ENCODE assay signal across 23 cellular contexts in the genomic region with DNA sequence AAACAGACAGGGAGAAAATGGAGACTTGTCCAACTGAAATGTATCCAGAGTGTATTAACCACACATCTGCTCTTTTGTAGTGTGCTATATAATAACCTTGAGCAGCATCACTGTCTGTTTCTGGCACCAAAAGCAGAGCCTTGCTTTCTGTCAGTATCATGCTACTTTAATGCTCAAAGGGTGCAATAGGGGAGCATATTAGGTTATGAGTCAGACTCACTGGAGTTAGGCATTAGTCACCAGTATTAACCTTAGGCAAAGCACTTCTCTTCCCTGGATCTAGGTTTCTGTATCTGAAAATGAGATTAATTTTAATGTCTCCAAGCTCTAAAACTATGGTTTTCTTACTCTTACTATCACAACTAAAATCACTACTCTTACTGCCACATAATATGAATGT.
A peak's percentile ranks its signal among the peaks of the same experiment; 100 is the strongest.
DNase-seq lines count a peak whose midpoint lies in the region.
"Had no signal": no experiment of that assay in that cellular context is flagged by ENCODE, and none has a peak within 500 bp of the region (broad histone marks: within the 10 kb centered on the region; RNA-seq: fewer than 3 reads in every experiment).

No MANE protein-coding gene starts in this region.

- H3K27me3 ChIP-seq in Karpas-422 (ENCODE audit: low read length) = no peaks in the 10 kb centered on the region
- H3K27me3 ChIP-seq: gastroesophageal sphincter, neural progenitor cell, stomach, transverse colon had no signal

- no peaks in the 10 kb centered on the region for H3K36me3 ChIP-seq in Karpas-422 (ENCODE audit: insufficient read depth, low read length)
- H3K36me3 ChIP-seq: gastroesophageal sphincter, neural progenitor cell, stomach, transverse colon had no signal

- no peaks in the 10 kb centered on the region for H3K36me3 Mint-ChIP-seq in activated T-cell treated with anti-CD3 and anti-CD28 coated beads, Interleukin-2, amount 50 U/mL, for 24 hours (ENCODE audit: low read depth)
- H3K36me3 Mint-ChIP-seq: activated naive CD4-positive, alpha-beta T cell treated with anti-CD3 and anti-CD28 coated beads, Interleukin-2, amount 50 U/mL, for 24 hours; neural progenitor cell had no signal

- H3K27ac Mint-ChIP-seq in activated T-cell treated with anti-CD3 and anti-CD28 coated beads, Interleukin-2, amount 50 U/mL, for 24 hours = no peak overlapping the region
- H3K27ac Mint-ChIP-seq: activated naive CD4-positive, alpha-beta T cell treated with anti-CD3 and anti-CD28 coated beads, Interleukin-2, amount 50 U/mL, for 24 hours; activated T-helper 1 cell treated with anti-CD3 and anti-CD28 coated beads, Interleukin-12 subunit alpha, Interleukin-12 subunit beta, Interleukin-2, Interleukin-4 antibody, amounts not matched to agents 30 ng/mL and 10 ng/mL and 1 ng/mL, durations not matched to agents 14 hours and 24 hours and 36 hours; CD4-positive, alpha-beta T cell; neural progenitor cell; progenitor cell of endocrine pancreas had no signal

- H3K27me3 Mint-ChIP-seq in activated T-cell treated with anti-CD3 and anti-CD28 coated beads, Interleukin-2, amount 50 U/mL, for 24 hours = no peaks in the 10 kb centered on the region
- H3K27me3 Mint-ChIP-seq: activated naive CD4-positive, alpha-beta T cell treated with anti-CD3 and anti-CD28 coated beads, Interleukin-2, amount 50 U/mL, for 24 hours; CD4-positive, alpha-beta T cell; central memory CD8-positive, alpha-beta T cell; progenitor cell of endocrine pancreas had no signal

- H3K9me2 ChIP-seq in Karpas-422 (replicated peaks; ENCODE audit: insufficient read depth, low read length) = no peaks in the 10 kb centered on the region

- H3K9me3 Mint-ChIP-seq in activated T-cell treated with anti-CD3 and anti-CD28 coated beads, Interleukin-2, amount 50 U/mL, for 24 hours = peaks cover 4% of the 10 kb centered on the region
- H3K9me3 Mint-ChIP-seq: activated naive CD4-positive, alpha-beta T cell treated with anti-CD3 and anti-CD28 coated beads, Interleukin-2, amount 50 U/mL, for 24 hours; central memory CD8-positive, alpha-beta T cell; neural progenitor cell had no signal

- peaks cover 13% of the 10 kb centered on the region; the same call in 1 of the 2 replicates for H3K9me3 ChIP-seq in Karpas-422 (ENCODE audit: low read length)
- H3K9me3 ChIP-seq: gastroesophageal sphincter, transverse colon had no signal

- no peaks in the 10 kb centered on the region for H3K4me1 ChIP-seq in Karpas-422 (ENCODE audit: low read length)
- H3K4me1 ChIP-seq: gastroesophageal sphincter, neural progenitor cell, stomach, transverse colon had no signal

- H3K9ac ChIP-seq in Karpas-422 (ENCODE audit: low read length) = no peak overlapping the region
- H3K9ac ChIP-seq: neural progenitor cell had no signal

- H2AFZ ChIP-seq in Karpas-422 (ENCODE audit: low read length) = no peak overlapping the region
- H2AFZ ChIP-seq: neural progenitor cell had no signal

- peak; percentile 19 for DNase-seq in Caki2 (ENCODE audit: low read depth)
- peak; percentile 39 for DNase-seq in NCI-H69 (lab: John Stamatoyannopoulos, UW)
- DNase-seq in epithelial cell of prostate (ENCODE audit: low read depth, low spot score) = peak; percentile 2
- peak; percentile 38 for DNase-seq in kidney glomerular epithelial cell (lab: John Stamatoyannopoulos, UW)
- DNase-seq in DMS114 treated with DMSO at 0.1 percent for 48 hours (lab: John Stamatoyannopoulos, UW; ENCODE audit: unreplicated experiment) = no peak
- no peak for DNase-seq in activated T-cell treated with anti-CD3 and anti-CD28 coated beads, Interleukin-2, amount 50 U/mL, for 24 hours
- no peak for DNase-seq in DMS79 (lab: John Stamatoyannopoulos, UW)
- no peak for DNase-seq in Karpas-422
- DNase-seq: activated CD4-positive, alpha-beta T cell treated with anti-CD3 and anti-CD28 coated beads, Interleukin-2, amount 50 U/mL, for 1 hour; anterior cingulate cortex; CD4-positive, alpha-beta T cell; kidney; NCI-H1105 treated with DMSO at 0.1 percent for 48 hours; NCI-H2029; stimulated activated CD8-positive, alpha-beta memory T cell treated with anti-CD3 and anti-CD28 coated beads, Interleukin-4, amount 100 ng/mL, for 48 hours; stomach; transverse colon had no signal

- in situ Hi-C loops in Caki2 (cut with HindIII; ENCODE audit: low pct_unique_long_range_greater_than_20kb, low sequenced_read_pairs) = no loop called here

- H3K4me3 Mint-ChIP-seq in activated T-cell treated with anti-CD3 and anti-CD28 coated beads, Interleukin-2, amount 50 U/mL, for 24 hours = no peak overlapping the region
- H3K4me3 Mint-ChIP-seq: activated naive CD4-positive, alpha-beta T cell treated with anti-CD3 and anti-CD28 coated beads, Interleukin-2, amount 50 U/mL, for 24 hours; activated T-helper 1 cell treated with anti-CD3 and anti-CD28 coated beads, Interleukin-12 subunit alpha, Interleukin-12 subunit beta, Interleukin-2, Interleukin-4 antibody, amounts not matched to agents 30 ng/mL and 10 ng/mL and 1 ng/mL, durations not matched to agents 14 hours and 24 hours and 36 hours; CD4-positive, alpha-beta T cell; central memory CD8-positive, alpha-beta T cell; neural progenitor cell had no signal

- H4K20me1 ChIP-seq in Karpas-422 (ENCODE audit: insufficient read depth, low read depth, low read length) = no peaks in the 10 kb centered on the region

- no peak overlapping the region for H3K4me2 ChIP-seq in Karpas-422 (ENCODE audit: low read depth, low read length, poor library complexity, severe bottlenecking)
- H3K4me2 ChIP-seq: neural progenitor cell had no signal

- H3K27ac ChIP-seq in epithelial cell of prostate = no peak overlapping the region
- no peak overlapping the region for H3K27ac ChIP-seq in Karpas-422 (ENCODE audit: low read length)
- H3K27ac ChIP-seq: gastroesophageal sphincter, neural progenitor cell, stomach, transverse colon had no signal

- no peaks in the 10 kb centered on the region for H3K4me1 Mint-ChIP-seq in activated T-cell treated with anti-CD3 and anti-CD28 coated beads, Interleukin-2, amount 50 U/mL, for 24 hours (ENCODE audit: low read depth)
- H3K4me1 Mint-ChIP-seq: activated naive CD4-positive, alpha-beta T cell treated with anti-CD3 and anti-CD28 coated beads, Interleukin-2, amount 50 U/mL, for 24 hours; central memory CD8-positive, alpha-beta T cell; neural progenitor cell had no signal

- H3K79me2 ChIP-seq in Karpas-422 (ENCODE audit: low read length) = no peaks in the 10 kb centered on the region

- no peak overlapping the region for H3K4me3 ChIP-seq in Karpas-422 (ENCODE audit: low read length)
- H3K4me3 ChIP-seq: gastroesophageal sphincter, neural progenitor cell, stomach, transverse colon had no signal

Comparison
In these comparisons a context has a peak if more than half of its experiments do, and no peak if none do; other contexts are left out.
1. DNase-seq: peak in Caki2 (single experiment), NCI-H69 (single experiment), epithelial cell of prostate (single experiment) and kidney glomerular epithelial cell (single experiment); none in DMS114 treated with DMSO at 0.1 percent for 48 hours (single experiment), activated T-cell treated with anti-CD3 and anti-CD28 coated beads, Interleukin-2, amount 50 U/mL, for 24 hours (single experiment), DMS79 (single experiment) and Karpas-422 (single experiment).